Comparison of ENCODE assay signal across 11 cellular contexts in the genomic region with DNA sequence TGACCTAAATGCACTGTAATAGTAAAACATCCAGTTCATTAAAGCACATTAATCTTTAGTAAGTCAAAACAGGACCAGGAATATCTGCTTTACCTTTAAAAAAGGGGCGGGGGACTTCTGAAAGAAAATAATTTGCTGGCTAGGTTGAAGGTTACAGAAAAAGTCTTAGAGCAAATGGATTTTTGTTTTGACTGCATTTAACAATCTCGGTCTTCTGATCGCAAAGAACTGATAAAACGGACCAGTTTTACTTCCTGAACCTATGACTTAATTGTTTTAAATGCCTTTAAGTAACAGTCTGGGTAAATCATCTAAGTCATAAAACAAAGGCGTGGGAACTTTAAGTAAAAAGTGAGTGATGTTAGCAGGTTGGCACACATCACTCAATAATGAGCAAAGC. TPM values are rescaled to one million over a fixed set of nuclear protein-coding genes. Genes with fewer than 3 reads are reported as not detected.
DNase-seq lines count a peak whose midpoint lies in the region; ATAC-seq, FAIRE-seq and TF ChIP-seq lines count a peak whose summit lies in the region.
"Had no signal": no experiment of that assay in that cellular context is flagged by ENCODE, and none has a peak within 500 bp of the region (broad histone marks: within the 10 kb centered on the region; RNA-seq: fewer than 3 reads in every experiment).

No MANE protein-coding gene starts in this region.

- H3K4me1 ChIP-seq in SK-N-SH (ENCODE audit: control insufficient read depth in 1 of 2, insufficient read depth in 2 of 2, low read depth in 1 of 2, low read length in 1 of 2): peaks cover 6 to 16% of the 10 kb centered on the region in 2 experiments
- H3K4me1 ChIP-seq in small intestine (ENCODE audit: control insufficient read depth in 2 of 2, insufficient read depth in 1 of 2, low read depth in 1 of 2, low read length in 1 of 2): peaks cover 0 to 2% of the 10 kb centered on the region in 2 donors
- peaks cover 4% of the 10 kb centered on the region for H3K4me1 ChIP-seq in psoas muscle
- peaks cover 0 to 6% of the 10 kb centered on the region in 2 donors for H3K4me1 ChIP-seq in ascending aorta

- peaks cover 5 to 10% of the 10 kb centered on the region in 2 experiments for H3K36me3 ChIP-seq in SK-N-SH (replicated peaks in 1 of 2; ENCODE audit: control insufficient read depth in 1 of 2, insufficient read depth in 2 of 2, low read length in 1 of 2)
- H3K36me3 ChIP-seq in small intestine (ENCODE audit: control insufficient read depth in 2 of 2, insufficient read depth in 2 of 2, low read length in 2 of 2): no peaks in the 10 kb centered on the region
- no peaks in the 10 kb centered on the region for H3K36me3 ChIP-seq in psoas muscle (ENCODE audit: insufficient read depth in 1 of 2, low read depth in 1 of 2)
- H3K36me3 ChIP-seq in ascending aorta: no peaks in the 10 kb centered on the region

- H3K27me3 ChIP-seq in SK-N-SH (ENCODE audit: insufficient read depth) (no peaks in the 10 kb centered on the region), small intestine (ENCODE audit: control insufficient read depth in 2 of 2, insufficient read depth in 2 of 2, low read length in 2 of 2) (no peaks in the 10 kb centered on the region), psoas muscle (ENCODE audit: insufficient read depth in 3 of 3, low read length in 2 of 3) (no peaks in the 10 kb centered on the region), ascending aorta (no peaks in the 10 kb centered on the region)

- H3K9me3 ChIP-seq in SK-N-SH (no peaks in the 10 kb centered on the region), small intestine (ENCODE audit: control insufficient read depth, low read depth) (no peaks in the 10 kb centered on the region), psoas muscle (no peaks in the 10 kb centered on the region), ascending aorta (no peaks in the 10 kb centered on the region)

- 6% methylated on average over 5 of the region's 5 CpGs for WGBS in SK-N-SH (ENCODE audit: low lambda C conversion rate)
- whole genome bisulfite sequencing in small intestine, 3 donors: 2 to 5% (median 4%) methylated on average over 5 of the region's 5 CpGs
- WGBS in psoas muscle, 3 donors: 9 to 14% (median 13%) methylated on average over 5 of the region's 5 CpGs

- no peaks in the 10 kb centered on the region; the same call in 1 of the 2 replicates for H4K20me1 ChIP-seq in SK-N-SH (ENCODE audit: insufficient read depth)

- CTCF ChIA-PET in SK-N-SH (lab: Yijun Ruan, JAX): interaction anchor here (0.8 kb wide), 1 partner anchor 78 kb away, joined by 3 read pairs; no protein-coding TSS in a partner anchor

- DNase-seq in SK-N-SH (no peak), RKO (ENCODE audit: low spot score) (peak; percentile 28), epithelial cell of proximal tubule (ENCODE audit: low read depth) (no peak), small intestine (peak; percentile 6), psoas muscle (no peak), ascending aorta (ENCODE audit: low spot score in 2 of 2) (no peak)
- DNase-seq: NCI-H446 treated with DMSO at 0.1 percent for 48 hours had no signal

- peaks cover 16% of the 10 kb centered on the region for H3F3A ChIP-seq in SK-N-SH (replicated peaks; ENCODE audit: insufficient read depth)

- H2AFZ ChIP-seq in SK-N-SH (ENCODE audit: low read depth): peak overlapping the region; percentile 87

- H3K79me2 ChIP-seq in SK-N-SH (ENCODE audit: insufficient read depth): peaks cover 55% of the 10 kb centered on the region

- TF ChIP-seq RAD21 in SK-N-SH (IDR thresholded peaks at IDR 0.05; ENCODE audit: low read length): no peak

- FAIRE-seq in small intestine (lab: Jason Lieb, UNC): no peak

- intact Hi-C loops in psoas muscle (cut with DNase I): loop anchor here in 1 of 2 donors (5.0 kb wide), 1 partner anchor 90 kb away; no protein-coding TSS in a partner anchor
- intact Hi-C loops in ascending aorta (cut with DNase I): loop anchor here (5.0 kb wide), 1 partner anchor 40 kb away; no protein-coding TSS in a partner anchor

- TF ChIP-seq CTCF in SK-N-SH (IDR thresholded peaks at IDR 0.05) (no peak), epithelial cell of proximal tubule (conservative IDR thresholded peaks at IDR 0.05; ENCODE audit: low read depth, low read length) (no peak), psoas muscle (IDR thresholded peaks at IDR 0.05) (no peak), ascending aorta (IDR thresholded peaks at IDR 0.05) (no peak)

- peak overlapping the region; percentile 84 for H3K9ac ChIP-seq in SK-N-SH

- H3K9me2 ChIP-seq in SK-N-SH: no peaks in the 10 kb centered on the region

- TF ChIP-seq EP300 in SK-N-SH (IDR thresholded peaks at IDR 0.05; ENCODE audit: borderline replicate concordance in 1 of 2, low read depth in 1 of 2, low read length in 1 of 2): no peak

- peak overlapping the region in 1 of 2 experiments; percentile 85; a peak in 3 of 4 replicates for H3K27ac ChIP-seq in SK-N-SH (ENCODE audit: low read depth in 2 of 2, low read length in 1 of 2)
- H3K27ac ChIP-seq in small intestine (ENCODE audit: low read depth in 1 of 2, low read length in 1 of 2): no peak overlapping the region
- no peak overlapping the region for H3K27ac ChIP-seq in psoas muscle
- H3K27ac ChIP-seq in ascending aorta: no peak overlapping the region

- no peak for ATAC-seq in SK-N-SH treated with all-trans-retinoic acid at 6 μM for 48 hours
- no peak for ATAC-seq in psoas muscle
- ATAC-seq in GM18517 (IDR thresholded peaks at IDR 0.05; ENCODE audit: unreplicated experiment): no peak

- peak overlapping the region; percentile 85 to 94 for H3K4me3 ChIP-seq in SK-N-SH (ENCODE audit: low read depth in 2 of 2, low read length in 1 of 2)
- H3K4me3 ChIP-seq in epithelial cell of proximal tubule (ENCODE audit: low read depth, low read length): peak overlapping the region; percentile 83
- no peak overlapping the region for H3K4me3 ChIP-seq in small intestine (ENCODE audit: low read depth in 1 of 2, low read length in 2 of 2)
- H3K4me3 ChIP-seq in psoas muscle: no peak overlapping the region
- no peak overlapping the region for H3K4me3 ChIP-seq in ascending aorta

- POLR2A ChIA-PET in SK-N-SH (lab: Yijun Ruan, JAX): no interaction called here

- peak overlapping the region; percentile 98 for H3K4me2 ChIP-seq in SK-N-SH

TF ChIP-seq in SK-N-SH, 30 proteins besides CTCF, POLR2A, EP300 and RAD21 (continues in another document):
- TF ChIP-seq SMC3 (IDR thresholded peaks at IDR 0.05; ENCODE audit: low read depth, low read length): no peak
- TF ChIP-seq, protein P1, sequence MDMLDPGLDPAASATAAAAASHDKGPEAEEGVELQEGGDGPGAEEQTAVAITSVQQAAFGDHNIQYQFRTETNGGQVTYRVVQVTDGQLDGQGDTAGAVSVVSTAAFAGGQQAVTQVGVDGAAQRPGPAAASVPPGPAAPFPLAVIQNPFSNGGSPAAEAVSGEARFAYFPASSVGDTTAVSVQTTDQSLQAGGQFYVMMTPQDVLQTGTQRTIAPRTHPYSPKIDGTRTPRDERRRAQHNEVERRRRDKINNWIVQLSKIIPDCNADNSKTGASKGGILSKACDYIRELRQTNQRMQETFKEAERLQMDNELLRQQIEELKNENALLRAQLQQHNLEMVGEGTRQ (IDR thresholded peaks at IDR 0.05; ENCODE audit: borderline replicate concordance, low read depth, low read length): no peak
- TF ChIP-seq TAF1 (IDR thresholded peaks at IDR 0.05; ENCODE audit: borderline replicate concordance, low read depth, low read length): no peak

TF ChIP-seq in SK-N-SH treated with all-trans-retinoic acid at 6 μM for 48 hours, 23 proteins besides CTCF, POLR2A, EP300 and RAD21 (continues in another document):
- TF ChIP-seq TOX (CRISPR knock-in tag; IDR thresholded peaks at IDR 0.05; ENCODE audit: borderline replicate concordance) (no peak), OSR1 (CRISPR knock-in tag; IDR thresholded peaks at IDR 0.05) (no peak)
- TF ChIP-seq, protein P2, sequence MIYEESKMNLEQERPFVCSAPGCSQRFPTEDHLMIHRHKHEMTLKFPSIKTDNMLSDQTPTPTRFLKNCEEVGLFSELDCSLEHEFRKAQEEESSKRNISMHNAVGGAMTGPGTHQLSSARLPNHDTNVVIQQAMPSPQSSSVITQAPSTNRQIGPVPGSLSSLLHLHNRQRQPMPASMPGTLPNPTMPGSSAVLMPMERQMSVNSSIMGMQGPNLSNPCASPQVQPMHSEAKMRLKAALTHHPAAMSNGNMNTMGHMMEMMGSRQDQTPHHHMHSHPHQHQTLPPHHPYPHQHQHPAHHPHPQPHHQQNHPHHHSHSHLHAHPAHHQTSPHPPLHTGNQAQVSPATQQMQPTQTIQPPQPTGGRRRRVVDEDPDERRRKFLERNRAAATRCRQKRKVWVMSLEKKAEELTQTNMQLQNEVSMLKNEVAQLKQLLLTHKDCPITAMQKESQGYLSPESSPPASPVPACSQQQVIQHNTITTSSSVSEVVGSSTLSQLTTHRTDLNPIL (CRISPR knock-in tag; IDR thresholded peaks at IDR 0.05; ENCODE audit: low read depth): no peak
- TF ChIP-seq, protein P3, sequence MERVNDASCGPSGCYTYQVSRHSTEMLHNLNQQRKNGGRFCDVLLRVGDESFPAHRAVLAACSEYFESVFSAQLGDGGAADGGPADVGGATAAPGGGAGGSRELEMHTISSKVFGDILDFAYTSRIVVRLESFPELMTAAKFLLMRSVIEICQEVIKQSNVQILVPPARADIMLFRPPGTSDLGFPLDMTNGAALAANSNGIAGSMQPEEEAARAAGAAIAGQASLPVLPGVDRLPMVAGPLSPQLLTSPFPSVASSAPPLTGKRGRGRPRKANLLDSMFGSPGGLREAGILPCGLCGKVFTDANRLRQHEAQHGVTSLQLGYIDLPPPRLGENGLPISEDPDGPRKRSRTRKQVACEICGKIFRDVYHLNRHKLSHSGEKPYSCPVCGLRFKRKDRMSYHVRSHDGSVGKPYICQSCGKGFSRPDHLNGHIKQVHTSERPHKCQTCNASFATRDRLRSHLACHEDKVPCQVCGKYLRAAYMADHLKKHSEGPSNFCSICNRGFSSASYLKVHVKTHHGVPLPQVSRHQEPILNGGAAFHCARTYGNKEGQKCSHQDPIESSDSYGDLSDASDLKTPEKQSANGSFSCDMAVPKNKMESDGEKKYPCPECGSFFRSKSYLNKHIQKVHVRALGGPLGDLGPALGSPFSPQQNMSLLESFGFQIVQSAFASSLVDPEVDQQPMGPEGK (CRISPR knock-in tag; IDR thresholded peaks at IDR 0.05; ENCODE audit: borderline replicate concordance): no peak

RNA-seq across cellular contexts. Expression of a gene that starts 0.8 kb away (rescaled TPM):
- polyA plus RNA-seq in SK-N-SH (2012; rRNA removed): 9.0 and 10.9 TPM in 2 replicates
- 10.9 and 11.8 TPM in 2 replicates for polyA plus RNA-seq in SK-N-SH (2012; cell fraction: cytosol; rRNA removed)
- 7.4 and 14.8 TPM in 2 replicates for polyA plus RNA-seq in SK-N-SH (2012; cell fraction: nucleus; rRNA removed)
- 57.2 and 85.9 TPM in 2 replicates for total RNA-seq in epithelial cell of proximal tubule
- 10 to 100 TPM in 1 of 3 donors, under 1 TPM in 2; 0.45 to 12.9 (median 0.81) TPM for polyA plus RNA-seq in small intestine
- under 1 TPM; 0.06 to 0.69 (median 0.14) TPM for total RNA-seq in psoas muscle
- polyA plus RNA-seq in psoas muscle: under 1 TPM; 0.07 to 0.27 (median 0.22) TPM
- not detected for total RNA-seq in ascending aorta

RNA-seq across cellular contexts. Expression of a gene that starts 55.3 kb away (rescaled TPM):
- polyA plus RNA-seq in SK-N-SH (2012; rRNA removed) (not detected in 2 replicates), small intestine (under 1 TPM in 1 of 3 donors, not detected in 2; 0.06 TPM), psoas muscle (under 1 TPM in 1 of 3 donors, not detected in 2; 0.01 TPM)
- not detected in 2 replicates for polyA plus RNA-seq in SK-N-SH (2012; cell fraction: cytosol; rRNA removed)
- polyA plus RNA-seq in SK-N-SH (2012; cell fraction: nucleus; rRNA removed): not detected in 2 replicates
- total RNA-seq in epithelial cell of proximal tubule (0.06 and 0.14 TPM in 2 replicates), psoas muscle (not detected), ascending aorta (not detected)
- total RNA-seq: myocyte, subcutaneous adipose tissue had no signal

Comparison
In these comparisons a context has a peak if more than half of its experiments do, and no peak if none do; other contexts are left out.
1. DNase-seq: peak in RKO (single experiment) and small intestine (single experiment); none in SK-N-SH (single experiment), epithelial cell of proximal tubule (single experiment), psoas muscle (0 of 2) and ascending aorta (0 of 2).
2. H3K4me3 ChIP-seq: peak in SK-N-SH (2 of 2) and epithelial cell of proximal tubule (single experiment); none in small intestine (0 of 2), psoas muscle (single experiment) and ascending aorta (0 of 2).
3. RNA of a gene that starts 0.8 kb away (total RNA-seq): 57.2 to 85.9 TPM in epithelial cell of proximal tubule; 0.06 to 0.69 TPM in psoas muscle and not detected in ascending aorta (single experiment); every median in the first group is over 10 times any median in the second.